1 cellular context compared by ENCODE assay signal in the genomic region with DNA sequence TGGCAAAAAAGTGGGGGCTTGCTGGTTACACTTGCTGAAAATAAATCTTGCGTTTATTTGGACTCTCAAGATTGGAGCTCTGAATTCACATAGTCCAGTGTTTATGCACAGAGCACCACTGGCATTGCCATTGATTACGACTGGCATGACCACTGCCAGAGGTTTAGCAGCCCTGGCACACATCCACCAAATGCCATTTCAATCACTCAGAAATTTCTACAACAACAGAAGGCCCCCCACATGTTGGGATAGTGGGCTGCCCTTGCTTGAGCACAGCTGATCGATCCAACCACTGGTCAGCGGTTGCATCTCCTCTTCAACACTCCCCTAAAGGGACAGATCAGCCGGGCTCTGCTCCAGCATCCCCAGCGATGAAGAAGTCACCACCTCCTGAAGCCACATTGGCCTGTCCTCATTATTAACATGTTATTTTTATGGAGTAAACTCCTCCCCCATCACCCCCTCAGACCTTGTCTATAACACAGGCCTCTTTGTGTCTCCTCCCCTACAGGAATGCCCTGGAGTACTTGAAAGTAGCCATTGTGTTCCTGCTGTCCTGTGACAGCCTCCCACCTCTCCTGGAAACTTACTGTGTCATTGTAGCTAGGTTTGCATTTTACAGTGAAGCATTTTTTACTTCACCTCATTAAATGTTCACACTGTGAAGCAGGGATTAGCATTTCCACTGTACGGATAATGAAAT.
TF ChIP-seq lines count a peak whose summit lies in the region.

No MANE protein-coding gene starts in this region.

TF ChIP-seq in HepG2, 621 proteins besides CTCF, POLR2A, EP300 and RAD21 (continued from another document and continues in another):
- TF ChIP-seq, protein P1, sequence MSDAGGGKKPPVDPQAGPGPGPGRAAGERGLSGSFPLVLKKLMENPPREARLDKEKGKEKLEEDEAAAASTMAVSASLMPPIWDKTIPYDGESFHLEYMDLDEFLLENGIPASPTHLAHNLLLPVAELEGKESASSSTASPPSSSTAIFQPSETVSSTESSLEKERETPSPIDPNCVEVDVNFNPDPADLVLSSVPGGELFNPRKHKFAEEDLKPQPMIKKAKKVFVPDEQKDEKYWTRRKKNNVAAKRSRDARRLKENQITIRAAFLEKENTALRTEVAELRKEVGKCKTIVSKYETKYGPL (CRISPR knock-in tag; IDR thresholded peaks at IDR 0.05), result no peak
- TF ChIP-seq CBX2 (IDR thresholded peaks at IDR 0.05; ENCODE audit: low read depth, low read length) (no peak), CBX2 (CRISPR knock-in tag; IDR thresholded peaks at IDR 0.05; ENCODE audit: low read depth) (no peak), ZNF839 (CRISPR knock-in tag; IDR thresholded peaks at IDR 0.05; ENCODE audit: borderline replicate concordance) (no peak), RBFOX2 (IDR thresholded peaks at IDR 0.05; ENCODE audit: low read depth, low read length) (0 out of 2 replicates have a peak, but pooled peaks have one; percentile 11), TGIF2 (CRISPR knock-in tag; IDR thresholded peaks at IDR 0.05) (0 out of 2 replicates have a peak, but pooled peaks have one; percentile 40), MBNL3 (CRISPR knock-in tag; conservative IDR thresholded peaks at IDR 0.05) (no peak), TAF15 (IDR thresholded peaks at IDR 0.05; ENCODE audit: low read depth, low read length, poor library complexity, severe bottlenecking) (no peak), ZMYM4 (CRISPR knock-in tag; IDR thresholded peaks at IDR 0.05) (0 out of 2 replicates have a peak, but pooled peaks have one; percentile 23), ZNF850 (CRISPR knock-in tag; conservative IDR thresholded peaks at IDR 0.05) (no peak), YY1 (IDR thresholded peaks at IDR 0.05; ENCODE audit: insufficient read depth, insufficient replicate concordance, low read depth, low read length) (no peak), ZNF101 (CRISPR knock-in tag; IDR thresholded peaks at IDR 0.05; ENCODE audit: borderline replicate concordance, low read depth) (no peak), CREM (IDR thresholded peaks at IDR 0.05) (no peak), CREM (CRISPR knock-in tag; IDR thresholded peaks at IDR 0.05) (no peak), ZNF614 (CRISPR knock-in tag; IDR thresholded peaks at IDR 0.05; ENCODE audit: borderline replicate concordance) (0 out of 2 replicates have a peak, but pooled peaks have one; percentile 34), MTA1 (CRISPR knock-in tag; IDR thresholded peaks at IDR 0.05; ENCODE audit: borderline replicate concordance) (no peak), SALL2 (CRISPR knock-in tag; IDR thresholded peaks at IDR 0.05) (no peak), ZNF619 (CRISPR knock-in tag; IDR thresholded peaks at IDR 0.05) (no peak), ELF3 (CRISPR knock-in tag; IDR thresholded peaks at IDR 0.05) (no peak), ZBTB21 (CRISPR knock-in tag; IDR thresholded peaks at IDR 0.05) (no peak), NAIF1 (CRISPR knock-in tag; IDR thresholded peaks at IDR 0.05; ENCODE audit: borderline replicate concordance) (no peak), ZNF160 (CRISPR knock-in tag; IDR thresholded peaks at IDR 0.05) (no peak), SOX6 (IDR thresholded peaks at IDR 0.05) (no peak), SOX6 (CRISPR knock-in tag; IDR thresholded peaks at IDR 0.05) (no peak), RBM39 (IDR thresholded peaks at IDR 0.05; ENCODE audit: low read depth, low read length, poor library complexity, severe bottlenecking) (no peak), HMG20A (CRISPR knock-in tag; IDR thresholded peaks at IDR 0.05; ENCODE audit: borderline replicate concordance) (peak; percentile 14; the same call in 1 of the 2 replicates), SRSF1 (optimal IDR thresholded peaks at IDR 0.05; ENCODE audit: low read depth, low read length) (no peak)
- TF ChIP-seq, protein P2, sequence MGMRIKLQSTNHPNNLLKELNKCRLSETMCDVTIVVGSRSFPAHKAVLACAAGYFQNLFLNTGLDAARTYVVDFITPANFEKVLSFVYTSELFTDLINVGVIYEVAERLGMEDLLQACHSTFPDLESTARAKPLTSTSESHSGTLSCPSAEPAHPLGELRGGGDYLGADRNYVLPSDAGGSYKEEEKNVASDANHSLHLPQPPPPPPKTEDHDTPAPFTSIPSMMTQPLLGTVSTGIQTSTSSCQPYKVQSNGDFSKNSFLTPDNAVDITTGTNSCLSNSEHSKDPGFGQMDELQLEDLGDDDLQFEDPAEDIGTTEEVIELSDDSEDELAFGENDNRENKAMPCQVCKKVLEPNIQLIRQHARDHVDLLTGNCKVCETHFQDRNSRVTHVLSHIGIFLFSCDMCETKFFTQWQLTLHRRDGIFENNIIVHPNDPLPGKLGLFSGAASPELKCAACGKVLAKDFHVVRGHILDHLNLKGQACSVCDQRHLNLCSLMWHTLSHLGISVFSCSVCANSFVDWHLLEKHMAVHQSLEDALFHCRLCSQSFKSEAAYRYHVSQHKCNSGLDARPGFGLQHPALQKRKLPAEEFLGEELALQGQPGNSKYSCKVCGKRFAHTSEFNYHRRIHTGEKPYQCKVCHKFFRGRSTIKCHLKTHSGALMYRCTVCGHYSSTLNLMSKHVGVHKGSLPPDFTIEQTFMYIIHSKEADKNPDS (CRISPR knock-in tag; IDR thresholded peaks at IDR 0.05), result no peak
- TF ChIP-seq, protein P3, sequence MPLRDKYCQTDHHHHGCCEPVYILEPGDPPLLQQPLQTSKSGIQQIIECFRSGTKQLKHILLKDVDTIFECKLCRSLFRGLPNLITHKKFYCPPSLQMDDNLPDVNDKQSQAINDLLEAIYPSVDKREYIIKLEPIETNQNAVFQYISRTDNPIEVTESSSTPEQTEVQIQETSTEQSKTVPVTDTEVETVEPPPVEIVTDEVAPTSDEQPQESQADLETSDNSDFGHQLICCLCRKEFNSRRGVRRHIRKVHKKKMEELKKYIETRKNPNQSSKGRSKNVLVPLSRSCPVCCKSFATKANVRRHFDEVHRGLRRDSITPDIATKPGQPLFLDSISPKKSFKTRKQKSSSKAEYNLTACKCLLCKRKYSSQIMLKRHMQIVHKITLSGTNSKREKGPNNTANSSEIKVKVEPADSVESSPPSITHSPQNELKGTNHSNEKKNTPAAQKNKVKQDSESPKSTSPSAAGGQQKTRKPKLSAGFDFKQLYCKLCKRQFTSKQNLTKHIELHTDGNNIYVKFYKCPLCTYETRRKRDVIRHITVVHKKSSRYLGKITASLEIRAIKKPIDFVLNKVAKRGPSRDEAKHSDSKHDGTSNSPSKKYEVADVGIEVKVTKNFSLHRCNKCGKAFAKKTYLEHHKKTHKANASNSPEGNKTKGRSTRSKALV (CRISPR knock-in tag; IDR thresholded peaks at IDR 0.05), result no peak
- TF ChIP-seq, protein P4, sequence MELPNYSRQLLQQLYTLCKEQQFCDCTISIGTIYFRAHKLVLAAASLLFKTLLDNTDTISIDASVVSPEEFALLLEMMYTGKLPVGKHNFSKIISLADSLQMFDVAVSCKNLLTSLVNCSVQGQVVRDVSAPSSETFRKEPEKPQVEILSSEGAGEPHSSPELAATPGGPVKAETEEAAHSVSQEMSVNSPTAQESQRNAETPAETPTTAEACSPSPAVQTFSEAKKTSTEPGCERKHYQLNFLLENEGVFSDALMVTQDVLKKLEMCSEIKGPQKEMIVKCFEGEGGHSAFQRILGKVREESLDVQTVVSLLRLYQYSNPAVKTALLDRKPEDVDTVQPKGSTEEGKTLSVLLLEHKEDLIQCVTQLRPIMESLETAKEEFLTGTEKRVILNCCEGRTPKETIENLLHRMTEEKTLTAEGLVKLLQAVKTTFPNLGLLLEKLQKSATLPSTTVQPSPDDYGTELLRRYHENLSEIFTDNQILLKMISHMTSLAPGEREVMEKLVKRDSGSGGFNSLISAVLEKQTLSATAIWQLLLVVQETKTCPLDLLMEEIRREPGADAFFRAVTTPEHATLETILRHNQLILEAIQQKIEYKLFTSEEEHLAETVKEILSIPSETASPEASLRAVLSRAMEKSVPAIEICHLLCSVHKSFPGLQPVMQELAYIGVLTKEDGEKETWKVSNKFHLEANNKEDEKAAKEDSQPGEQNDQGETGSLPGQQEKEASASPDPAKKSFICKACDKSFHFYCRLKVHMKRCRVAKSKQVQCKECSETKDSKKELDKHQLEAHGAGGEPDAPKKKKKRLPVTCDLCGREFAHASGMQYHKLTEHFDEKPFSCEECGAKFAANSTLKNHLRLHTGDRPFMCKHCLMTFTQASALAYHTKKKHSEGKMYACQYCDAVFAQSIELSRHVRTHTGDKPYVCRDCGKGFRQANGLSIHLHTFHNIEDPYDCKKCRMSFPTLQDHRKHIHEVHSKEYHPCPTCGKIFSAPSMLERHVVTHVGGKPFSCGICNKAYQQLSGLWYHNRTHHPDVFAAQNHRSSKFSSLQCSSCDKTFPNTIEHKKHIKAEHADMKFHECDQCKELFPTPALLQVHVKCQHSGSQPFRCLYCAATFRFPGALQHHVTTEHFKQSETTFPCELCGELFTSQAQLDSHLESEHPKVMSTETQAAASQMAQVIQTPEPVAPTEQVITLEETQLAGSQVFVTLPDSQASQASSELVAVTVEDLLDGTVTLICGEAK (IDR thresholded peaks at IDR 0.05), result no peak
- TF ChIP-seq, protein P4 (CRISPR knock-in tag; IDR thresholded peaks at IDR 0.05), result no peak
- TF ChIP-seq, protein P5, sequence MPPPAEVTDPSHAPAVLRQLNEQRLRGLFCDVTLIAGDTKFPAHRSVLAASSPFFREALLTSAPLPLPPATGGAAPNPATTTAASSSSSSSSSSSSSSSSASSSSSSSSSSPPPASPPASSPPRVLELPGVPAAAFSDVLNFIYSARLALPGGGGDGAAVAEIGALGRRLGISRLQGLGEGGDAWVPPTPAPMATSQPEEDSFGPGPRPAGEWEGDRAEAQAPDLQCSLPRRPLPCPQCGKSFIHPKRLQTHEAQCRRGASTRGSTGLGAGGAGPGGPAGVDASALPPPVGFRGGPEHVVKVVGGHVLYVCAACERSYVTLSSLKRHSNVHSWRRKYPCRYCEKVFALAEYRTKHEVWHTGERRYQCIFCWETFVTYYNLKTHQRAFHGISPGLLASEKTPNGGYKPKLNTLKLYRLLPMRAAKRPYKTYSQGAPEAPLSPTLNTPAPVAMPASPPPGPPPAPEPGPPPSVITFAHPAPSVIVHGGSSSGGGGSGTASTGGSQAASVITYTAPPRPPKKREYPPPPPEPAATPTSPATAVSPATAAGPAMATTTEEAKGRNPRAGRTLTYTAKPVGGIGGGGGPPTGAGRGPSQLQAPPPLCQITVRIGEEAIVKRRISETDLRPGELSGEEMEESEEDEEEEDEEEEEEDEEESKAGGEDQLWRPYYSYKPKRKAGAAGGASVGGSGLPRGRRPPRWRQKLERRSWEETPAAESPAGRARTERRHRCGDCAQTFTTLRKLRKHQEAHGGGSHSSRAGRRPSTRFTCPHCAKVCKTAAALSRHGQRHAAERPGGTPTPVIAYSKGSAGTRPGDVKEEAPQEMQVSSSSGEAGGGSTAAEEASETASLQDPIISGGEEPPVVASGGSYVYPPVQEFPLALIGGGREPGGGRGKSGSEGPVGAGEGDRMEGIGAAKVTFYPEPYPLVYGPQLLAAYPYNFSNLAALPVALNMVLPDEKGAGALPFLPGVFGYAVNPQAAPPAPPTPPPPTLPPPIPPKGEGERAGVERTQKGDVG (CRISPR knock-in tag; IDR thresholded peaks at IDR 0.05; ENCODE audit: borderline replicate concordance), result no peak
- TF ChIP-seq, protein P6, sequence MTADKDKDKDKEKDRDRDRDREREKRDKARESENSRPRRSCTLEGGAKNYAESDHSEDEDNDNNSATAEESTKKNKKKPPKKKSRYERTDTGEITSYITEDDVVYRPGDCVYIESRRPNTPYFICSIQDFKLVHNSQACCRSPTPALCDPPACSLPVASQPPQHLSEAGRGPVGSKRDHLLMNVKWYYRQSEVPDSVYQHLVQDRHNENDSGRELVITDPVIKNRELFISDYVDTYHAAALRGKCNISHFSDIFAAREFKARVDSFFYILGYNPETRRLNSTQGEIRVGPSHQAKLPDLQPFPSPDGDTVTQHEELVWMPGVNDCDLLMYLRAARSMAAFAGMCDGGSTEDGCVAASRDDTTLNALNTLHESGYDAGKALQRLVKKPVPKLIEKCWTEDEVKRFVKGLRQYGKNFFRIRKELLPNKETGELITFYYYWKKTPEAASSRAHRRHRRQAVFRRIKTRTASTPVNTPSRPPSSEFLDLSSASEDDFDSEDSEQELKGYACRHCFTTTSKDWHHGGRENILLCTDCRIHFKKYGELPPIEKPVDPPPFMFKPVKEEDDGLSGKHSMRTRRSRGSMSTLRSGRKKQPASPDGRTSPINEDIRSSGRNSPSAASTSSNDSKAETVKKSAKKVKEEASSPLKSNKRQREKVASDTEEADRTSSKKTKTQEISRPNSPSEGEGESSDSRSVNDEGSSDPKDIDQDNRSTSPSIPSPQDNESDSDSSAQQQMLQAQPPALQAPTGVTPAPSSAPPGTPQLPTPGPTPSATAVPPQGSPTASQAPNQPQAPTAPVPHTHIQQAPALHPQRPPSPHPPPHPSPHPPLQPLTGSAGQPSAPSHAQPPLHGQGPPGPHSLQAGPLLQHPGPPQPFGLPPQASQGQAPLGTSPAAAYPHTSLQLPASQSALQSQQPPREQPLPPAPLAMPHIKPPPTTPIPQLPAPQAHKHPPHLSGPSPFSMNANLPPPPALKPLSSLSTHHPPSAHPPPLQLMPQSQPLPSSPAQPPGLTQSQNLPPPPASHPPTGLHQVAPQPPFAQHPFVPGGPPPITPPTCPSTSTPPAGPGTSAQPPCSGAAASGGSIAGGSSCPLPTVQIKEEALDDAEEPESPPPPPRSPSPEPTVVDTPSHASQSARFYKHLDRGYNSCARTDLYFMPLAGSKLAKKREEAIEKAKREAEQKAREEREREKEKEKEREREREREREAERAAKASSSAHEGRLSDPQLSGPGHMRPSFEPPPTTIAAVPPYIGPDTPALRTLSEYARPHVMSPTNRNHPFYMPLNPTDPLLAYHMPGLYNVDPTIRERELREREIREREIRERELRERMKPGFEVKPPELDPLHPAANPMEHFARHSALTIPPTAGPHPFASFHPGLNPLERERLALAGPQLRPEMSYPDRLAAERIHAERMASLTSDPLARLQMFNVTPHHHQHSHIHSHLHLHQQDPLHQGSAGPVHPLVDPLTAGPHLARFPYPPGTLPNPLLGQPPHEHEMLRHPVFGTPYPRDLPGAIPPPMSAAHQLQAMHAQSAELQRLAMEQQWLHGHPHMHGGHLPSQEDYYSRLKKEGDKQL (CRISPR knock-in tag; IDR thresholded peaks at IDR 0.05; ENCODE audit: low read depth), result no peak
